In the genomic region with DNA sequence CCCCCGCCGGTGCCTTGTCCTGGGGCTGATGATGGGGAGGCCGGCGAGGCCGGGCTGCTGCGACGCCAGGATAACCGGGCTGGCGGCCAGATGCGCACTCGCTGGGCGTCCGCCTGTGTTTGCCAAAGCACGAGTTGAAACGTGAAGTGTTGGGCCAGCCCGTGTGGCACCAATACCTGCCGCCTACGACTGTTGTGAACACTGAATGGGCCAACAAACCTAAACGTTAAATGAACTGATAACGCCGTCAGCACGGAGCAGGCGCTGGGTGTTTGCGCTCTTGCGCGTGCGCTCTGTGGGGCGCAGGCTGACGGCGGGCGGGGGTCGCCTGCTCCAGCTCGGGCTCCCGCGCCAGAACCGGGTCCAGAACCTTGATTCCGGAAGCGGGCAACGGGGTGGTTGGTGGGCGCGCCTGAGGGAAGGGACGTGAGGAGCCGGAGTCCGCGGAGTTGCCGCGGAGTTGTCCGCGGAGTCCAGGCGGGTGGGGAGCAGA, we compare ENCODE assay signal across 15 cellular contexts. TPM values are rescaled to one million over a fixed set of nuclear protein-coding genes. Genes with fewer than 3 reads are reported as not detected.
A peak's percentile ranks its signal among the peaks of the same experiment; 100 is the strongest.
DNase-seq lines count a peak whose midpoint lies in the region; ATAC-seq and TF ChIP-seq lines count a peak whose summit lies in the region.
"Had no signal": no experiment of that assay in that cellular context is flagged by ENCODE, and none has a peak within 500 bp of the region (broad histone marks: within the 10 kb centered on the region; RNA-seq: fewer than 3 reads in every experiment).

No MANE protein-coding gene starts in this region.

- dilution Hi-C loops in IMR-90 (cut with HindIII; ENCODE audit: low sequenced_read_pairs, unreplicated experiment), result no loop called here

- TF ChIP-seq CTCF in BJ (IDR thresholded peaks at IDR 0.05; ENCODE audit: insufficient read depth, low read depth, low read length) (no peak), IMR-90 (conservative IDR thresholded peaks at IDR 0.05; ENCODE audit: low read depth, low read length) (no peak), esophagus muscularis mucosa (IDR thresholded peaks at IDR 0.05) (no peak), osteocyte (IDR thresholded peaks at IDR 0.05) (no peak)

- H3K36me3 Mint-ChIP-seq in osteocyte (ENCODE audit: unreplicated experiment), result no peaks in the 10 kb centered on the region
- H3K36me3 Mint-ChIP-seq: brain had no signal

- no peak for ATAC-seq in IMR-90 (ENCODE audit: low read depth)
- no peak for ATAC-seq in GM21381 (IDR thresholded peaks at IDR 0.05; ENCODE audit: unreplicated experiment)

- H2AK5ac ChIP-seq in IMR-90 (ENCODE audit: low read depth, low read length), result no peak overlapping the region
- no peak overlapping the region for H2AK5ac ChIP-seq in mesendoderm (ENCODE audit: low read length)

- H4K20me1 ChIP-seq in IMR-90 (ENCODE audit: insufficient read depth, low read length), result no peaks in the 10 kb centered on the region

- POLR2A ChIA-PET in BJ (lab: Charles Lee) (no interaction called here), IMR-90 (lab: Charles Lee; ENCODE audit: unreplicated experiment) (no interaction called here)

- H3K9ac ChIP-seq in IMR-90 (ENCODE audit: low read depth, low read length) (no peak overlapping the region), mesendoderm (ENCODE audit: low read length) (no peak overlapping the region)

- H3K27ac Mint-ChIP-seq in osteocyte (ENCODE audit: unreplicated experiment), result no peak overlapping the region
- H3K27ac Mint-ChIP-seq: T-helper 2 cell treated with Interferon-gamma antibody and Interleukin-4, amounts not matched to agents 5 μg/mL and 100 μg/mL, for 36 hours had no signal

- TF ChIP-seq POLR2A in IMR-90 (IDR thresholded peaks at IDR 0.05; ENCODE audit: low read depth, low read length), result no peak
- TF ChIP-seq POLR2A in esophagus muscularis mucosa (IDR thresholded peaks at IDR 0.05; ENCODE audit: low read depth), result no peak

- no peak overlapping the region for H3K4me3 Mint-ChIP-seq in osteocyte (ENCODE audit: unreplicated experiment)
- H3K4me3 Mint-ChIP-seq: T-helper 2 cell treated with Interferon-gamma antibody and Interleukin-4, amounts not matched to agents 5 μg/mL and 100 μg/mL, for 36 hours had no signal

- peak overlapping the region; percentile 64 for H2AFZ ChIP-seq in IMR-90 (replicated peaks; ENCODE audit: low read length, poor library complexity)

- H4K8ac ChIP-seq in IMR-90 (ENCODE audit: low read depth in 2 of 2, low read length in 2 of 2), result no peak overlapping the region
- no peak overlapping the region for H4K8ac ChIP-seq in mesendoderm (ENCODE audit: low read depth, low read length)

- H3K9me3 Mint-ChIP-seq in osteocyte (ENCODE audit: unreplicated experiment), result no peaks in the 10 kb centered on the region

- BruUV-seq in IMR-90 (replicated peaks; lab: Mats Ljungman, UMichigan), result no TSS peak

- whole genome bisulfite sequencing in IMR-90 (ENCODE audit: extremely low coverage in 2 of 2, insufficient read length in 1 of 2), 2 experiments, result 10% methylated on average over 25 of the region's 50 CpGs; no CpG with 5 or more reads in 1 of the 2 experiments
- WGBS in esophagus muscularis mucosa, result 8% methylated on average over 39 of the region's 50 CpGs
- WGBS in mesendoderm (ENCODE audit: extremely low coverage, insufficient coverage, low lambda C conversion rate), result no CpG with 5 or more reads among the region's 50 CpGs

- H3K9me3 ChIP-seq in IMR-90 (ENCODE audit: control insufficient read depth, insufficient read depth, low read length) (peaks cover 4% of the 10 kb centered on the region; the same call in 1 of the 2 replicates), esophagus muscularis mucosa (peaks cover 0 to 21% (median 15%) of the 10 kb centered on the region in 4 donors)

- H3K27ac ChIP-seq in IMR-90 (ENCODE audit: insufficient read depth, low read length) (no peak overlapping the region), esophagus muscularis mucosa (replicated peaks in 1 of 4) (no peak overlapping the region), mesendoderm (ENCODE audit: low read depth, low read length) (no peak overlapping the region)
- H3K27ac ChIP-seq: RWPE1 had no signal

- H3K4ac ChIP-seq in IMR-90 (ENCODE audit: low read depth, low read length) (no peak overlapping the region), mesendoderm (ENCODE audit: low read depth, low read length) (no peak overlapping the region)

- TF ChIP-seq RAD21 in IMR-90 (IDR thresholded peaks at IDR 0.05; ENCODE audit: low read length), result no peak

- H3K9me1 ChIP-seq in IMR-90 (ENCODE audit: insufficient read depth, low read length), result no peaks in the 10 kb centered on the region

- H4K5ac ChIP-seq in IMR-90 (ENCODE audit: low read depth, low read length) (no peak overlapping the region), mesendoderm (ENCODE audit: low read length) (no peak overlapping the region)

- H3K23ac ChIP-seq in IMR-90 (ENCODE audit: low read depth, low read length) (no peak overlapping the region), mesendoderm (ENCODE audit: low read length) (no peak overlapping the region)

- no peak overlapping the region for H2BK5ac ChIP-seq in IMR-90 (ENCODE audit: low read depth, low read length, poor library complexity, severe bottlenecking)
- H2BK5ac ChIP-seq in mesendoderm (ENCODE audit: low read length), result no peak overlapping the region

- peak overlapping the region; percentile 75; the same call in 1 of the 2 replicates for H3K4me2 ChIP-seq in IMR-90 (ENCODE audit: low read depth, low read length)
- H3K4me2 ChIP-seq in mesendoderm (ENCODE audit: low read length), result no peak overlapping the region

- H3K4me3 ChIP-seq in BJ (ENCODE audit: low read depth, low read length) (peak overlapping the region; percentile 19), IMR-90 (ENCODE audit: insufficient read depth, low read depth, low read length) (no peak overlapping the region), esophagus muscularis mucosa (peak overlapping the region; percentile 22 to 46 (median 34)), mesendoderm (ENCODE audit: low read length) (no peak overlapping the region)

- H3K18ac ChIP-seq in IMR-90 (ENCODE audit: low read depth, low read length) (no peak overlapping the region), mesendoderm (ENCODE audit: low read length) (no peak overlapping the region)

- no peak for DNase-seq in BJ (ENCODE audit: low read depth)
- DNase-seq in IMR-90, result no peak
- no peak for DNase-seq in esophagus muscularis mucosa (ENCODE audit: extremely low spot score)
- peak in 6 of 10 donors; percentile 27 to 91 (median 62) for DNase-seq in posterior cingulate gyrus
- no peak for DNase-seq in osteocyte (ENCODE audit: extremely low spot score, unreplicated experiment)
- no peak for DNase-seq in mesendoderm
- DNase-seq in DMS 273 treated with DMSO at 0.1 percent for 48 hours (lab: John Stamatoyannopoulos, UW), result no peak
- DNase-seq: activated CD4-positive, alpha-beta T cell treated with anti-CD3 and anti-CD28 coated beads for 48 hours; NCI-H510A; stimulated activated CD4-positive, alpha-beta T cell treated with anti-CD3 and anti-CD28 coated beads, Interleukin-4, amount 100 ng/mL, for 24 hours; stimulated activated naive CD4-positive, alpha-beta T cell had no signal

- H2BK120ac ChIP-seq in IMR-90 (ENCODE audit: low read depth, low read length) (no peak overlapping the region), mesendoderm (ENCODE audit: low read depth, low read length) (no peak overlapping the region)

- TF ChIP-seq EP300 in esophagus muscularis mucosa (IDR thresholded peaks at IDR 0.05), result no peak

- no peaks in the 10 kb centered on the region for H3K79me2 ChIP-seq in mesendoderm (ENCODE audit: control insufficient read depth, insufficient read depth, low read length)

- H3K56ac ChIP-seq in IMR-90 (ENCODE audit: extremely low read depth, insufficient read depth, low read length) (no peak overlapping the region), mesendoderm (ENCODE audit: low read length) (no peak overlapping the region)

- intact Hi-C loops in IMR-90 (cut with micrococcal nuclease), result loop anchor here (10.0 kb wide), 1 partner anchor 203 kb away; no protein-coding TSS in a partner anchor
- intact Hi-C loops in esophagus muscularis mucosa (cut with DNase I), result no loop called here
- intact Hi-C loops in posterior cingulate gyrus (cut with DNase I), result no loop called here

- H4K91ac ChIP-seq in IMR-90 (ENCODE audit: insufficient read depth, low read depth, low read length), result no peak overlapping the region

- H3K27me3 Mint-ChIP-seq in osteocyte (ENCODE audit: unreplicated experiment), result no peaks in the 10 kb centered on the region

- peaks cover 8% of the 10 kb centered on the region for H3K27me3 ChIP-seq in BJ (ENCODE audit: control insufficient read depth, insufficient read depth, low read length)
- peaks cover 39% of the 10 kb centered on the region for H3K27me3 ChIP-seq in IMR-90 (ENCODE audit: control insufficient read depth, insufficient read depth, low read length)
- peaks cover 0 to 50% (median 14%) of the 10 kb centered on the region in 4 donors for H3K27me3 ChIP-seq in esophagus muscularis mucosa
- H3K27me3 ChIP-seq in mesendoderm (ENCODE audit: insufficient read depth, low read length, poor library complexity), result no peaks in the 10 kb centered on the region

- H3K14ac ChIP-seq in IMR-90 (replicated peaks; ENCODE audit: low read depth, low read length), result no peak overlapping the region

- H3K4me1 ChIP-seq in IMR-90 (ENCODE audit: control insufficient read depth, insufficient read depth, low read length) (no peaks in the 10 kb centered on the region), esophagus muscularis mucosa (peaks cover 5 to 27% (median 24%) of the 10 kb centered on the region in 4 donors), mesendoderm (ENCODE audit: control insufficient read depth, low read depth, low read length) (no peaks in the 10 kb centered on the region)

- H3K36me3 ChIP-seq in BJ (ENCODE audit: control insufficient read depth, insufficient read depth, low read length), result no peaks in the 10 kb centered on the region
- no peaks in the 10 kb centered on the region for H3K36me3 ChIP-seq in IMR-90 (ENCODE audit: control insufficient read depth, insufficient read depth, low read length)
- peaks cover 0 to 3% (median under 1%) of the 10 kb centered on the region in 4 donors for H3K36me3 ChIP-seq in esophagus muscularis mucosa
- H3K36me3 ChIP-seq in mesendoderm (ENCODE audit: control insufficient read depth, insufficient read depth, low read length), result no peaks in the 10 kb centered on the region

- CTCF ChIA-PET in BJ (lab: Yijun Ruan, JAX) (no interaction called here), IMR-90 (lab: Yijun Ruan, JAX) (no interaction called here)

- no peaks in the 10 kb centered on the region for H3K79me1 ChIP-seq in IMR-90 (ENCODE audit: low read depth in 1 of 2, low read length in 2 of 2)
- no peaks in the 10 kb centered on the region for H3K79me1 ChIP-seq in mesendoderm (ENCODE audit: low read length)

- in situ Hi-C loops in IMR-90 (cut with MboI; ENCODE audit: low sequenced_read_pairs), result no loop called here

- H2BK15ac ChIP-seq in IMR-90 (ENCODE audit: low read depth, low read length) (no peak overlapping the region), mesendoderm (replicated peaks; ENCODE audit: low read depth) (no peak overlapping the region)

- H3K4me1 Mint-ChIP-seq in osteocyte (ENCODE audit: unreplicated experiment), result no peaks in the 10 kb centered on the region
- H3K4me1 Mint-ChIP-seq: brain had no signal

- H2AK9ac ChIP-seq in IMR-90 (replicated peaks; ENCODE audit: low read depth, low read length, poor library complexity), result no peak overlapping the region

- no peak overlapping the region for H2BK20ac ChIP-seq in IMR-90 (ENCODE audit: low read depth, low read length)

RNA-seq across cellular contexts. Expression of gene CYP2E1, which starts 0.7 kb away (rescaled TPM):
- 1.3 and 1.9 TPM in 2 replicates for polyA plus RNA-seq in BJ (2011; rRNA removed)
- polyA minus RNA-seq in BJ (2011; rRNA and poly(A)+ RNA removed), result 0.36 and 0.38 TPM in 2 replicates
- 0.36 and 0.56 TPM in 2 replicates for total RNA-seq in IMR-90 (2012; rRNA removed)
- polyA plus RNA-seq in IMR-90 (2012; rRNA removed), result 1.1 and 1.7 TPM in 2 replicates
- 0.43 and 1.5 TPM in 2 replicates for polyA plus RNA-seq in IMR-90 (2012; cell fraction: cytosol; rRNA removed)
- 6.8 and 14.7 TPM in 2 replicates for polyA plus RNA-seq in IMR-90 (2012; cell fraction: nucleus; rRNA removed; ENCODE audit: low replicate concordance)
- total RNA-seq in esophagus muscularis mucosa, result under 1 TPM; 0.83 to 0.98 (median 0.87) TPM
- 2.2 and 3.1 TPM in 2 replicates for total RNA-seq in osteocyte
- polyA plus RNA-seq in mesendoderm (2013, experiment 1 of 2), result 0.06 TPM
- polyA plus RNA-seq in mesendoderm (2013, experiment 2 of 2), result 0.06 TPM

RNA-seq across cellular contexts. Expression of gene SYCE1, which starts 37.6 kb away (rescaled TPM):
- polyA plus RNA-seq in BJ (2011; rRNA removed) (0.78 and 0.94 TPM in 2 replicates), IMR-90 (2012; rRNA removed) (not detected in 2 replicates)
- 0.47 TPM in 1 of 2 replicates, not detected in the other for polyA minus RNA-seq in BJ (2011; rRNA and poly(A)+ RNA removed)
- total RNA-seq in IMR-90 (2012; rRNA removed) (not detected in 2 replicates), esophagus muscularis mucosa (1 to 10 TPM in 1 of 4 donors, under 1 TPM in 1, not detected in 2; 0.50 to 10.0 TPM), osteocyte (not detected in 2 replicates)
- polyA plus RNA-seq in IMR-90 (2012; cell fraction: cytosol; rRNA removed), result not detected in 2 replicates
- not detected in 2 replicates for polyA plus RNA-seq in IMR-90 (2012; cell fraction: nucleus; rRNA removed; ENCODE audit: low replicate concordance)
- polyA plus RNA-seq in mesendoderm (2013, experiment 1 of 2), result not detected
- polyA plus RNA-seq in mesendoderm (2013, experiment 2 of 2), result not detected

Comparison
In these comparisons a context has a peak if more than half of its experiments do, and no peak if none do; other contexts are left out.
1. DNase-seq: peak in posterior cingulate gyrus (6 of 10); none in BJ (single experiment), IMR-90 (single experiment), esophagus muscularis mucosa (single experiment), osteocyte (single experiment), mesendoderm (single experiment) and DMS 273 treated with DMSO at 0.1 percent for 48 hours (single experiment).
2. H3K4me3 ChIP-seq: peak in BJ (single experiment) and esophagus muscularis mucosa (4 of 4); none in IMR-90 (single experiment) and mesendoderm (single experiment).